ENCODE assay signal across 10 cellular contexts in the genomic region with DNA sequence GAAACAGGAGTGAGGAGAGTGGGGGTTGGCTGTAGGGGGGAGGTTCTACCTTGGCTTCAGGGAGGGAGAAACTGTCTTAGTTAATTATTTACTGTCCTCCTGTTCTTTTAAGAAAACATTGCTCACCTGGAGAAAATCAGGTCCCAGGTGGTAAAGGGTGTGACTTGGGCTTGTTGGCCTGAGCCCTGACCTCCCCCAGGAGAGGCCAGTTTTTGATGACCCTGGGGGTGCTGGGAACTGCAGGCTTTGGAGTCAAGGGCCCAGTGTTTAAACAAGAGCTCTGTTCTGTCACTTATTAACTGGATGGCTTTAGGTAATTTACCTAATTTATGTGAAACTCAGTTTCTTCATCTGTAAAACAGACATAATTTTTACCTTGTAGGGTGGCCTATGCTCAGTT. TPM values are rescaled to one million over a fixed set of nuclear protein-coding genes. Genes with fewer than 3 reads are reported as not detected.
"Had no signal": no experiment of that assay in that cellular context is flagged by ENCODE, and none has a peak within 500 bp of the region (broad histone marks: within the 10 kb centered on the region; RNA-seq: fewer than 3 reads in every experiment).

No MANE protein-coding gene starts in this region.

RNA-seq across cellular contexts. Expression of a gene that starts 34.4 kb away (rescaled TPM):
- total RNA-seq: occipital lobe, pulmonary artery endothelial cell had no signal
- polyA plus RNA-seq: neural cell had no signal

RNA-seq across cellular contexts. Expression of a gene that starts 55.2 kb away (rescaled TPM):
- total RNA-seq: naive thymus-derived CD8-positive, alpha-beta T cell; natural killer cell treated with Interleukin-12 subunit alpha and Interleukin-12 subunit beta and Interleukin-15 and Interleukin-18, amount 100 ng/mL, for 72 hours; occipital lobe; pulmonary artery endothelial cell; right cardiac atrium; right lobe of liver; upper lobe of right lung had no signal
- polyA plus RNA-seq: naive thymus-derived CD8-positive, alpha-beta T cell; neural cell; thymus had no signal

RNA-seq across cellular contexts. Expression of a gene that starts 59.8 kb away (rescaled TPM):
- total RNA-seq: naive thymus-derived CD8-positive, alpha-beta T cell; natural killer cell treated with Interleukin-12 subunit alpha and Interleukin-12 subunit beta and Interleukin-15 and Interleukin-18, amount 100 ng/mL, for 72 hours; occipital lobe; pulmonary artery endothelial cell; right lobe of liver; sigmoid colon had no signal
- polyA plus RNA-seq: naive thymus-derived CD8-positive, alpha-beta T cell; neural cell; sigmoid colon had no signal
